Comparison of ENCODE assay signal across 20 cellular contexts in genomic region chr12:89779090-89779489, GRCh38.
A peak's percentile ranks its signal among the peaks of the same experiment; 100 is the strongest.
DNase-seq lines count a peak whose midpoint lies in the region; ATAC-seq and TF ChIP-seq lines count a peak whose summit lies in the region.
"Had no signal": no experiment of that assay in that cellular context is flagged by ENCODE, and none has a peak within 500 bp of the region (broad histone marks: within the 10 kb centered on the region; RNA-seq: fewer than 3 reads in every experiment).

No MANE protein-coding gene starts in this region.

- H3K27ac Mint-ChIP-seq in endodermal cell, result no peak overlapping the region
- H3K27ac Mint-ChIP-seq: CD4-positive, alpha-beta memory T cell; H9 had no signal

- H4K20me1 ChIP-seq in PC-3 (ENCODE audit: low read length), result no peaks in the 10 kb centered on the region
- H4K20me1 ChIP-seq: BLaER1 had no signal

- BruUV-seq in PC-3 (replicated peaks; lab: Mats Ljungman, UMichigan), result no TSS peak

- 85% methylated on average over 1 of the region's 1 CpG; no CpG with 5 or more reads in 1 of the 2 experiments for WGBS in endodermal cell (ENCODE audit: insufficient coverage in 1 of 2, insufficient read length in 1 of 2), 2 experiments

- H3K4me1 ChIP-seq in HEK293 (ENCODE audit: control insufficient read depth, insufficient read depth, low read length), result no peaks in the 10 kb centered on the region
- H3K4me1 ChIP-seq in PC-3 (ENCODE audit: insufficient read depth, low read length), result peaks cover 72% of the 10 kb centered on the region
- peaks cover 7% of the 10 kb centered on the region for H3K4me1 ChIP-seq in endodermal cell (ENCODE audit: control insufficient read depth, insufficient read depth, low read length)
- H3K4me1 ChIP-seq in mucosa of descending colon (ENCODE audit: low read depth), result no peaks in the 10 kb centered on the region
- H3K4me1 ChIP-seq in BE2C, result no peaks in the 10 kb centered on the region
- H3K4me1 ChIP-seq: BLaER1 had no signal

- no peaks in the 10 kb centered on the region for H3K27me3 Mint-ChIP-seq in endodermal cell (ENCODE audit: insufficient read depth)
- H3K27me3 Mint-ChIP-seq: CD4-positive, alpha-beta memory T cell had no signal

- H3K79me2 ChIP-seq in PC-3 (ENCODE audit: low read length), result no peaks in the 10 kb centered on the region

- H3K9ac ChIP-seq in PC-3 (ENCODE audit: low read length) (peak overlapping the region; percentile 74), endodermal cell (ENCODE audit: extremely low read depth, low read length, poor library complexity, severe bottlenecking) (no peak overlapping the region)
- H3K9ac ChIP-seq: BLaER1, KMS-11 had no signal

- no peaks in the 10 kb centered on the region for H3F3A ChIP-seq in PC-3 (ENCODE audit: low read length, unreplicated experiment)

- CTCF ChIA-PET in HEK293 (lab: Yijun Ruan, JAX), result no interaction called here
- CTCF ChIA-PET in PC-3 (lab: Charles Lee), result no interaction called here

- no peaks in the 10 kb centered on the region for H3K9me3 Mint-ChIP-seq in endodermal cell
- H3K9me3 Mint-ChIP-seq: H9 had no signal

- H3K36me3 ChIP-seq in HEK293 (ENCODE audit: control insufficient read depth in 2 of 2, insufficient read depth in 1 of 2, low read length in 2 of 2), result no peaks in the 10 kb centered on the region
- no peaks in the 10 kb centered on the region for H3K36me3 ChIP-seq in PC-3 (ENCODE audit: low read depth, low read length)
- no peaks in the 10 kb centered on the region for H3K36me3 ChIP-seq in endodermal cell (ENCODE audit: control insufficient read depth, insufficient read depth, low read length)
- no peaks in the 10 kb centered on the region for H3K36me3 ChIP-seq in mucosa of descending colon (ENCODE audit: low read depth)
- no peaks in the 10 kb centered on the region for H3K36me3 ChIP-seq in BE2C
- H3K36me3 ChIP-seq: BLaER1, MG63, SJSA1 had no signal

- no peak overlapping the region for H2AFZ ChIP-seq in PC-3 (ENCODE audit: low read length)

- TF ChIP-seq CTCF in HEK293 (tag by site-specific recombination; IDR thresholded peaks at IDR 0.05), result no peak
- TF ChIP-seq CTCF in PC-3 (conservative IDR thresholded peaks at IDR 0.05; ENCODE audit: low read depth, low read length), result no peak
- TF ChIP-seq CTCF in endodermal cell (conservative IDR thresholded peaks at IDR 0.05), result no peak
- no peak for TF ChIP-seq CTCF in mucosa of descending colon (IDR thresholded peaks at IDR 0.05)
- no peak for TF ChIP-seq CTCF in BE2C (IDR thresholded peaks at IDR 0.05; ENCODE audit: low read depth, low read length)

- H3K9me3 ChIP-seq in HEK293 (ENCODE audit: control insufficient read depth, insufficient read depth, low read depth, low read length) (no peaks in the 10 kb centered on the region), PC-3 (ENCODE audit: low read length) (no peaks in the 10 kb centered on the region), endodermal cell (ENCODE audit: control insufficient read depth, low read length) (peaks cover 10% of the 10 kb centered on the region), mucosa of descending colon (no peaks in the 10 kb centered on the region), BE2C (no peaks in the 10 kb centered on the region)
- H3K9me3 ChIP-seq: BLaER1, MG63, SJSA1 had no signal

- H3K27ac ChIP-seq in HEK293 (ENCODE audit: extremely low read depth, low read depth, low read length), result no peak overlapping the region
- peak overlapping the region; percentile 94 for H3K27ac ChIP-seq in PC-3 (ENCODE audit: low read length)
- H3K27ac ChIP-seq in endodermal cell (ENCODE audit: low read depth, low read length), result no peak overlapping the region
- H3K27ac ChIP-seq: BLaER1, KMS-11, SJSA1 had no signal

- H3K4me3 Mint-ChIP-seq in endodermal cell, result no peak overlapping the region
- H3K4me3 Mint-ChIP-seq: CD4-positive, alpha-beta memory T cell; H9 had no signal

- peaks cover 22% of the 10 kb centered on the region for H3K4me1 Mint-ChIP-seq in endodermal cell

- ATAC-seq in PC-3 (peak; percentile 62), mucosa of descending colon (peak; percentile 80), GM18868 (IDR thresholded peaks at IDR 0.05; ENCODE audit: unreplicated experiment) (no peak), HG02763 (IDR thresholded peaks at IDR 0.05; ENCODE audit: unreplicated experiment) (no peak)

- peak overlapping the region; percentile 69 for H3K4me2 ChIP-seq in PC-3 (ENCODE audit: low read length)
- H3K4me2 ChIP-seq: BLaER1, KMS-11 had no signal

- H3K27me3 ChIP-seq in PC-3 (ENCODE audit: low read length) (no peaks in the 10 kb centered on the region), endodermal cell (ENCODE audit: control insufficient read depth, insufficient read depth, low read length, poor library complexity, severe bottlenecking) (no peaks in the 10 kb centered on the region), BE2C (no peaks in the 10 kb centered on the region)
- H3K27me3 ChIP-seq: BLaER1, MG63, SJSA1 had no signal

- no peaks in the 10 kb centered on the region for H3K36me3 Mint-ChIP-seq in endodermal cell (ENCODE audit: low read depth)
- H3K36me3 Mint-ChIP-seq: CD4-positive, alpha-beta memory T cell had no signal

- POLR2A ChIA-PET in HEK293 (lab: Yijun Ruan, JAX) (no interaction called here), PC-3 (lab: Charles Lee; ENCODE audit: unreplicated experiment) (interaction anchor here (0.6 kb wide), 1 partner anchor 243 kb away, joined by 3 read pairs; no protein-coding TSS in a partner anchor)

- DNase-seq in PC-3, result peak; percentile 88
- DNase-seq in endodermal cell, result no peak
- DNase-seq in mucosa of descending colon, result no peak
- DNase-seq in BE2C, result no peak
- DNase-seq: CD4-positive, alpha-beta memory T cell; DMS153; GDM1; H9; MG63; NCI-H1092; NCI-H2081 treated with DMSO at 0.1 percent for 48 hours; NCI-H446 treated with DMSO at 0.1 percent for 48 hours; NCI-H774; OCI-M1 had no signal

- intact Hi-C loops in PC-3 (cut with micrococcal nuclease), result loop anchor here (1.0 to 5.0 kb wide), 8 partner anchors 10 to 473 kb away; no protein-coding TSS in a partner anchor
- intact Hi-C loops in mucosa of descending colon (cut with DNase I, micrococcal nuclease), result no loop called here

- H3K9me2 ChIP-seq in PC-3 (replicated peaks; ENCODE audit: low read length), result no peaks in the 10 kb centered on the region

- H3K4me3 ChIP-seq in HEK293 (ENCODE audit: low read depth, low read length) (no peak overlapping the region), PC-3 (ENCODE audit: low read length) (peak overlapping the region; percentile 25; the same call in 1 of the 2 replicates), endodermal cell (ENCODE audit: low read length) (peak overlapping the region; percentile 11), mucosa of descending colon (no peak overlapping the region), BE2C (ENCODE audit: low read depth, low read length) (no peak overlapping the region)
- H3K4me3 ChIP-seq: BLaER1, MG63, SJSA1 had no signal

TF ChIP-seq in HEK293, 187 proteins besides CTCF, POLR2A, EP300 and RAD21:
- TF ChIP-seq GLI4 (tag by site-specific recombination; IDR thresholded peaks at IDR 0.05), result no peak
- no peak for TF ChIP-seq ZNF510 (tag by site-specific recombination; IDR thresholded peaks at IDR 0.05; ENCODE audit: insufficient replicate concordance)
- TF ChIP-seq TCF7L2 (IDR thresholded peaks at IDR 0.05; ENCODE audit: borderline replicate concordance, low read depth, low read length), result no peak
- no peak for TF ChIP-seq ZNF341 (tag by site-specific recombination; IDR thresholded peaks at IDR 0.05; ENCODE audit: low read depth)
- TF ChIP-seq YY2 (tag by site-specific recombination; IDR thresholded peaks at IDR 0.05), result no peak
- TF ChIP-seq SP7 (tag by site-specific recombination; IDR thresholded peaks at IDR 0.05), result 0 out of 2 replicates have a peak, but pooled peaks have one; percentile 33
- no peak for TF ChIP-seq ZNF501 (tag by site-specific recombination; IDR thresholded peaks at IDR 0.05)
- no peak for TF ChIP-seq ZNF302 (tag by site-specific recombination; IDR thresholded peaks at IDR 0.05; ENCODE audit: low read depth)

Comparison
In these comparisons a context has a peak if more than half of its experiments do, and no peak if none do; other contexts are left out.
1. H3K4me3 ChIP-seq: peak in PC-3 (single experiment) and endodermal cell (single experiment); none in HEK293 (single experiment), mucosa of descending colon (single experiment) and BE2C (single experiment).
2. ATAC-seq: peak in PC-3 (single experiment) and mucosa of descending colon (single experiment); none in GM18868 (single experiment) and HG02763 (single experiment).